In genomic region chr14:84825481-84825880, GRCh38 we compare ENCODE assay signal across 17 cellular contexts.
DNase-seq lines count a peak whose midpoint lies in the region; ATAC-seq and TF ChIP-seq lines count a peak whose summit lies in the region.
"Had no signal": no experiment of that assay in that cellular context is flagged by ENCODE, and none has a peak within 500 bp of the region (broad histone marks: within the 10 kb centered on the region; RNA-seq: fewer than 3 reads in every experiment).

No MANE protein-coding gene starts in this region.

- peaks cover 8% of the 10 kb centered on the region for H3K4me1 ChIP-seq in PC-3 (ENCODE audit: insufficient read depth, low read length)
- H3K4me1 ChIP-seq in mesendoderm (ENCODE audit: control insufficient read depth, low read depth, low read length) = no peaks in the 10 kb centered on the region
- H3K4me1 ChIP-seq: gastroesophageal sphincter, HAP-1 had no signal

- H3K56ac ChIP-seq in mesendoderm (ENCODE audit: low read length) = no peak overlapping the region

- H2BK15ac ChIP-seq in mesendoderm (replicated peaks; ENCODE audit: low read depth) = no peak overlapping the region

- peak overlapping the region; percentile 7 for H3K18ac ChIP-seq in mesendoderm (ENCODE audit: low read length)

- no peak overlapping the region for H3K23ac ChIP-seq in mesendoderm (ENCODE audit: low read length)

- TF ChIP-seq CTCF in PC-3 (conservative IDR thresholded peaks at IDR 0.05; ENCODE audit: low read depth, low read length) = no peak

- intact Hi-C loops in PC-3 (cut with micrococcal nuclease) = no loop called here

- no peaks in the 10 kb centered on the region for H3K9me3 ChIP-seq in PC-3 (ENCODE audit: low read length)
- H3K9me3 ChIP-seq: HAP-1 had no signal

- H3K36me3 ChIP-seq in PC-3 (ENCODE audit: low read depth, low read length) (no peaks in the 10 kb centered on the region), mesendoderm (ENCODE audit: control insufficient read depth, insufficient read depth, low read length) (no peaks in the 10 kb centered on the region)
- H3K36me3 ChIP-seq: gastroesophageal sphincter, HAP-1 had no signal

- no peak overlapping the region for H2AK5ac ChIP-seq in mesendoderm (ENCODE audit: low read length)

- H4K5ac ChIP-seq in mesendoderm (ENCODE audit: low read length) = no peak overlapping the region

- H3K27me3 ChIP-seq in PC-3 (ENCODE audit: low read length) (no peaks in the 10 kb centered on the region), mesendoderm (ENCODE audit: insufficient read depth, low read length, poor library complexity) (no peaks in the 10 kb centered on the region)
- H3K27me3 ChIP-seq: gastroesophageal sphincter had no signal

- H2AFZ ChIP-seq in PC-3 (ENCODE audit: low read length) = no peak overlapping the region

- POLR2A ChIA-PET in PC-3 (lab: Charles Lee; ENCODE audit: unreplicated experiment) = no interaction called here

- no peak overlapping the region for H3K4ac ChIP-seq in mesendoderm (ENCODE audit: low read depth, low read length)

- CTCF ChIA-PET in PC-3 (lab: Charles Lee) = no interaction called here

- no peaks in the 10 kb centered on the region for H4K20me1 ChIP-seq in PC-3 (ENCODE audit: low read length)

- H3K4me3 ChIP-seq in PC-3 (ENCODE audit: low read length) (no peak overlapping the region), mesendoderm (ENCODE audit: low read length) (no peak overlapping the region)
- H3K4me3 ChIP-seq: gastroesophageal sphincter, HAP-1, SK-N-MC, skin epidermis had no signal

- H3K4me2 ChIP-seq in PC-3 (ENCODE audit: low read length) = peak overlapping the region; percentile 7
- no peak overlapping the region for H3K4me2 ChIP-seq in mesendoderm (ENCODE audit: low read length)

- no peaks in the 10 kb centered on the region for H3K9me2 ChIP-seq in PC-3 (replicated peaks; ENCODE audit: low read length)

- H2BK5ac ChIP-seq in mesendoderm (ENCODE audit: low read length) = no peak overlapping the region

- DNase-seq in GM03348 (ENCODE audit: low spot score) (peak; percentile 33), PC-3 (peak; percentile 69), epithelial cell of prostate (ENCODE audit: low read depth, low spot score) (peak; percentile 60), mesendoderm (peak; percentile 31), NCI-H2107 treated with DMSO at 0.1 percent for 48 hours (lab: John Stamatoyannopoulos, UW; ENCODE audit: unreplicated experiment) (no peak), NCI-H2081 (lab: John Stamatoyannopoulos, UW) (no peak)
- DNase-seq in activated CD4-positive, alpha-beta T cell treated with anti-CD3 and anti-CD28 coated beads for 4 hours = no peak
- DNase-seq: Karpas-422; NCI-H1694; NCI-H446 treated with DMSO at 0.1 percent for 48 hours; stimulated activated naive CD4-positive, alpha-beta T cell treated with Interleukin-2 at 50 U/mL for 16 hours had no signal

- no CpG with 5 or more reads among the region's 6 CpGs for WGBS in mesendoderm (ENCODE audit: extremely low coverage, insufficient coverage, low lambda C conversion rate)

- BruUV-seq in PC-3 (replicated peaks; lab: Mats Ljungman, UMichigan) = no TSS peak

- H3K79me2 ChIP-seq in PC-3 (ENCODE audit: low read length) (no peaks in the 10 kb centered on the region), mesendoderm (ENCODE audit: control insufficient read depth, insufficient read depth, low read length) (no peaks in the 10 kb centered on the region)

- H3K79me1 ChIP-seq in mesendoderm (ENCODE audit: low read length) = no peaks in the 10 kb centered on the region

- H3F3A ChIP-seq in PC-3 (ENCODE audit: low read length, unreplicated experiment) = no peaks in the 10 kb centered on the region

- H4K8ac ChIP-seq in mesendoderm (ENCODE audit: low read depth, low read length) = no peak overlapping the region

- H3K9ac ChIP-seq in PC-3 (ENCODE audit: low read length) = no peak overlapping the region
- H3K9ac ChIP-seq in mesendoderm (ENCODE audit: low read length) = no peak overlapping the region

- no peak overlapping the region for H2BK120ac ChIP-seq in mesendoderm (ENCODE audit: low read depth, low read length)

- peak overlapping the region; percentile 24 for H3K27ac ChIP-seq in PC-3 (ENCODE audit: low read length)
- H3K27ac ChIP-seq in epithelial cell of prostate = peak overlapping the region; percentile 41
- H3K27ac ChIP-seq in mesendoderm (ENCODE audit: low read depth, low read length) = no peak overlapping the region
- H3K27ac ChIP-seq: gastroesophageal sphincter, SK-N-MC, skin epidermis had no signal

- ATAC-seq in PC-3 (no peak), HG02623 (IDR thresholded peaks at IDR 0.05; ENCODE audit: unreplicated experiment) (no peak)
- ATAC-seq: activated T-helper 17 cell treated with anti-CD3 and anti-CD28 coated beads, Interleukin-2, amount 50 U/mL, for 72 hours; gastroesophageal sphincter had no signal

Comparison
In these comparisons a context has a peak if more than half of its experiments do, and no peak if none do; other contexts are left out.
1. DNase-seq: peak in GM03348 (single experiment), PC-3 (single experiment), epithelial cell of prostate (single experiment) and mesendoderm (single experiment); none in activated CD4-positive, alpha-beta T cell treated with anti-CD3 and anti-CD28 coated beads for 4 hours (0 of 2), NCI-H2107 treated with DMSO at 0.1 percent for 48 hours (single experiment) and NCI-H2081 (0 of 2).